In genomic region chr3:147213633-147214032, GRCh38 we compare ENCODE assay signal across 6 cellular contexts.
"Had no signal": no experiment of that assay in that cellular context is flagged by ENCODE, and none has a peak within 500 bp of the region (broad histone marks: within the 10 kb centered on the region; RNA-seq: fewer than 3 reads in every experiment).

No MANE protein-coding gene starts in this region.

- H3K27ac ChIP-seq: HL-60, KMS-11 had no signal

- H3K4me1 Mint-ChIP-seq: IgD-negative memory B cell had no signal

- H3K27me3 Mint-ChIP-seq: IgD-negative memory B cell had no signal

- FAIRE-seq: HTR-8/SVneo had no signal

- H3K4me3 Mint-ChIP-seq: IgD-negative memory B cell had no signal

- H3K4me2 ChIP-seq: KMS-11 had no signal

- DNase-seq: KBM-7, KG1 had no signal

- H3K9ac ChIP-seq: KMS-11 had no signal

- H3K27ac Mint-ChIP-seq: IgD-negative memory B cell had no signal

- H3K36me3 Mint-ChIP-seq: IgD-negative memory B cell had no signal
